In genomic region chr7:148296994-148297644, GRCh38 we compare ENCODE assay signal across 21 cellular contexts.
DNase-seq lines count a peak whose midpoint lies in the region; ATAC-seq and TF ChIP-seq lines count a peak whose summit lies in the region.
"Had no signal": no experiment of that assay in that cellular context is flagged by ENCODE, and none has a peak within 500 bp of the region (broad histone marks: within the 10 kb centered on the region; RNA-seq: fewer than 3 reads in every experiment).

No MANE protein-coding gene starts in this region.

- H3K9ac ChIP-seq in OCI-LY1 (ENCODE audit: low read length), result no peak overlapping the region

- no peak overlapping the region for H3K4me3 Mint-ChIP-seq in stimulated activated naive CD8-positive, alpha-beta T cell treated with anti-CD3 and anti-CD28 coated beads, Interleukin-15, amount 100 ng/mL, for 72 hours
- H3K4me3 Mint-ChIP-seq in immature natural killer cell, result no peak overlapping the region
- H3K4me3 Mint-ChIP-seq: activated naive CD8-positive, alpha-beta T cell treated with anti-CD3 and anti-CD28 coated beads, Interleukin-2, amount 10 ng/mL, durations not matched to agents 7 days and 5 days; activated T-cell treated with anti-CD3 and anti-CD28 coated beads, Interleukin-2, amount 50 U/mL, for 72 hours; CD8-positive, alpha-beta memory T cell had no signal

- no peaks in the 10 kb centered on the region for H3F3A ChIP-seq in OCI-LY1 (ENCODE audit: insufficient read depth, low read length)

- no peaks in the 10 kb centered on the region for H3K9me2 ChIP-seq in OCI-LY1 (ENCODE audit: low read depth, low read length)

- H3K27me3 Mint-ChIP-seq in stimulated activated naive CD8-positive, alpha-beta T cell treated with anti-CD3 and anti-CD28 coated beads, Interleukin-15, amount 100 ng/mL, for 72 hours, result no peaks in the 10 kb centered on the region
- H3K27me3 Mint-ChIP-seq in immature natural killer cell (ENCODE audit: low read depth in 3 of 3), result peaks cover 0 to 8% (median 6%) of the 10 kb centered on the region in 3 donors

- H4K20me1 ChIP-seq in OCI-LY1 (ENCODE audit: insufficient read depth, low read length), result no peaks in the 10 kb centered on the region

- no peaks in the 10 kb centered on the region for H3K9me3 Mint-ChIP-seq in stimulated activated naive CD8-positive, alpha-beta T cell treated with anti-CD3 and anti-CD28 coated beads, Interleukin-15, amount 100 ng/mL, for 72 hours
- peaks cover 0 to 1% (median 0%) of the 10 kb centered on the region in 6 donors for H3K9me3 Mint-ChIP-seq in immature natural killer cell
- H3K9me3 Mint-ChIP-seq: activated naive CD8-positive, alpha-beta T cell treated with anti-CD3 and anti-CD28 coated beads, Interleukin-2, amount 10 ng/mL, durations not matched to agents 7 days and 5 days had no signal

- TF ChIP-seq CTCF in OCI-LY1 (IDR thresholded peaks at IDR 0.05; ENCODE audit: low read length) (peak; percentile 38; the same call in 1 of the 2 replicates), epithelial cell of proximal tubule (conservative IDR thresholded peaks at IDR 0.05; ENCODE audit: low read depth, low read length) (peak; percentile 8)

- no peak overlapping the region for H3K27ac Mint-ChIP-seq in stimulated activated naive CD8-positive, alpha-beta T cell treated with anti-CD3 and anti-CD28 coated beads, Interleukin-15, amount 100 ng/mL, for 72 hours
- H3K27ac Mint-ChIP-seq in immature natural killer cell, result no peak overlapping the region
- H3K27ac Mint-ChIP-seq: activated naive CD8-positive, alpha-beta T cell treated with anti-CD3 and anti-CD28 coated beads, Interleukin-2, amount 10 ng/mL, durations not matched to agents 7 days and 5 days; activated T-cell treated with anti-CD3 and anti-CD28 coated beads, Interleukin-2, amount 50 U/mL, for 72 hours; CD8-positive, alpha-beta memory T cell had no signal

- H3K4me1 ChIP-seq in OCI-LY1 (ENCODE audit: insufficient read depth, low read length, severe bottlenecking), result no peaks in the 10 kb centered on the region
- H3K4me1 ChIP-seq: breast epithelium, esophagus squamous epithelium, stomach had no signal

- H3K4me2 ChIP-seq in OCI-LY1 (ENCODE audit: low read length), result no peak overlapping the region

- peaks cover 3% of the 10 kb centered on the region; the same call in 1 of the 2 replicates for H3K27me3 ChIP-seq in OCI-LY1 (ENCODE audit: insufficient read depth, low read length)
- H3K27me3 ChIP-seq: breast epithelium, esophagus squamous epithelium, stomach had no signal

- H3K4me3 ChIP-seq in OCI-LY1 (ENCODE audit: low read depth, low read length, poor library complexity, severe bottlenecking) (no peak overlapping the region), epithelial cell of proximal tubule (ENCODE audit: low read depth, low read length) (no peak overlapping the region)
- H3K4me3 ChIP-seq: breast epithelium, esophagus squamous epithelium, stomach had no signal

- no peaks in the 10 kb centered on the region for H3K4me1 Mint-ChIP-seq in stimulated activated naive CD8-positive, alpha-beta T cell treated with anti-CD3 and anti-CD28 coated beads, Interleukin-15, amount 100 ng/mL, for 72 hours
- H3K4me1 Mint-ChIP-seq in immature natural killer cell, result no peaks in the 10 kb centered on the region
- H3K4me1 Mint-ChIP-seq: activated naive CD8-positive, alpha-beta T cell treated with anti-CD3 and anti-CD28 coated beads, Interleukin-2, amount 10 ng/mL, durations not matched to agents 7 days and 5 days had no signal

- H2AFZ ChIP-seq in OCI-LY1 (ENCODE audit: low read length), result no peak overlapping the region

- H3K36me3 Mint-ChIP-seq in immature natural killer cell, result no peaks in the 10 kb centered on the region
- H3K36me3 Mint-ChIP-seq: activated naive CD8-positive, alpha-beta T cell treated with anti-CD3 and anti-CD28 coated beads, Interleukin-2, amount 10 ng/mL, durations not matched to agents 7 days and 5 days; CD8-positive, alpha-beta memory T cell had no signal

- ATAC-seq in stimulated activated naive CD8-positive, alpha-beta T cell treated with anti-CD3 and anti-CD28 coated beads, Interleukin-15, amount 100 ng/mL, for 72 hours, result peak; percentile 23
- ATAC-seq in stimulated activated naive CD8-positive, alpha-beta T cell treated with anti-CD3 and anti-CD28 coated beads, Interleukin-15, Interleukin-2, amounts not matched to agents 100 U/mL and 50 U/mL, for 24 hours, result no peak
- ATAC-seq: activated T-cell treated with anti-CD3 and anti-CD28 coated beads, Interleukin-2, amount 50 U/mL, for 72 hours had no signal

- H3K9me3 ChIP-seq in OCI-LY1 (ENCODE audit: low read length), result no peaks in the 10 kb centered on the region
- H3K9me3 ChIP-seq: breast epithelium, esophagus squamous epithelium, stomach had no signal

- no peak for DNase-seq in stimulated activated naive CD8-positive, alpha-beta T cell treated with anti-CD3 and anti-CD28 coated beads, Interleukin-15, amount 100 ng/mL, for 72 hours
- no peak for DNase-seq in stimulated activated naive CD8-positive, alpha-beta T cell treated with anti-CD3 and anti-CD28 coated beads, Interleukin-15, Interleukin-2, amounts not matched to agents 100 U/mL and 50 U/mL, for 24 hours
- DNase-seq in epithelial cell of proximal tubule (ENCODE audit: low read depth), result no peak
- no peak for DNase-seq in NCI-H446 (lab: John Stamatoyannopoulos, UW)
- DNase-seq in cerebellar nuclear complex (lab: John Stamatoyannopoulos, UW), result no peak
- DNase-seq in NCI-H2029 (lab: John Stamatoyannopoulos, UW), result no peak
- DNase-seq in immature natural killer cell, result no peak
- DNase-seq: activated naive CD8-positive, alpha-beta T cell treated with anti-CD3 and anti-CD28 coated beads, Interleukin-2, amount 10 ng/mL, durations not matched to agents 7 days and 5 days; activated T-cell treated with anti-CD3 and anti-CD28 coated beads, Interleukin-2, amount 50 U/mL, for 72 hours; CD8-positive, alpha-beta memory T cell; esophagus squamous epithelium; hippocampal formation; kidney glomerular epithelial cell; midbrain; NCI-H1048; stimulated activated CD4-positive, alpha-beta T cell treated with anti-CD3 and anti-CD28 coated beads, Interleukin-15, amount 100 ng/mL, for 24 hours; stomach; T-helper 1 cell had no signal

- H3K27ac ChIP-seq in OCI-LY1 (ENCODE audit: low read depth, low read length, poor library complexity, severe bottlenecking), result no peak overlapping the region
- H3K27ac ChIP-seq: breast epithelium, esophagus squamous epithelium, RWPE1, stomach had no signal

- no peaks in the 10 kb centered on the region for H3K36me3 ChIP-seq in OCI-LY1 (ENCODE audit: insufficient read depth, low read length)
- H3K36me3 ChIP-seq: breast epithelium, esophagus squamous epithelium, stomach had no signal

- no peaks in the 10 kb centered on the region for H3K79me2 ChIP-seq in OCI-LY1 (ENCODE audit: insufficient read depth, low read length)
